Comparison of ENCODE assay signal across 27 cellular contexts in genomic region chr4:42732776-42733175, GRCh38.
"Had no signal": no experiment of that assay in that cellular context is flagged by ENCODE, and none has a peak within 500 bp of the region (broad histone marks: within the 10 kb centered on the region; RNA-seq: fewer than 3 reads in every experiment).

No MANE protein-coding gene starts in this region.

- H3K9me3 Mint-ChIP-seq: effector memory CD8-positive, alpha-beta T cell had no signal

- H3K27ac ChIP-seq: esophagus squamous epithelium, heart right ventricle, left lung, neutrophil, parathyroid adenoma, right lobe of liver, suprapubic skin, thyroid gland, vagina had no signal

- H3K4me3 Mint-ChIP-seq: effector memory CD8-positive, alpha-beta T cell; mesothelial cell of epicardium; naive thymus-derived CD8-positive, alpha-beta T cell; neural crest cell; stimulated activated naive CD8-positive, alpha-beta T cell treated with anti-CD3 and anti-CD28 coated beads, Interleukin-15, Interleukin-2, amounts not matched to agents 100 ng/mL and 50 ng/mL, for 24 hours had no signal

- H3K36me3 ChIP-seq: esophagus squamous epithelium, heart right ventricle, left lung, neutrophil, right lobe of liver, suprapubic skin, thyroid gland, vagina had no signal

- DNase-seq: cortex of kidney; effector memory CD8-positive, alpha-beta T cell; erythroblast; esophagus squamous epithelium; foreskin melanocyte; glutamatergic neuron; heart right ventricle; hippocampal formation; left cardiac atrium; mesenchymal stem cell; naive thymus-derived CD8-positive, alpha-beta T cell; right lobe of liver; small intestine; stimulated activated CD4-positive, alpha-beta T cell treated with anti-CD3 and anti-CD28 coated beads, Interleukin-2, amount 100 ng/mL, for 48 hours; thyroid gland; trophoblast cell had no signal

- H3K27me3 Mint-ChIP-seq: naive thymus-derived CD8-positive, alpha-beta T cell; progenitor cell of endocrine pancreas; stimulated activated naive CD8-positive, alpha-beta T cell treated with anti-CD3 and anti-CD28 coated beads, Interleukin-15, Interleukin-2, amounts not matched to agents 100 ng/mL and 50 ng/mL, for 24 hours had no signal

- H3K27ac Mint-ChIP-seq: effector memory CD8-positive, alpha-beta T cell; mesothelial cell of epicardium; naive thymus-derived CD8-positive, alpha-beta T cell; progenitor cell of endocrine pancreas; stimulated activated naive CD8-positive, alpha-beta T cell treated with anti-CD3 and anti-CD28 coated beads, Interleukin-15, Interleukin-2, amounts not matched to agents 100 ng/mL and 50 ng/mL, for 24 hours had no signal

- H3K4me3 ChIP-seq: esophagus squamous epithelium, heart right ventricle, left lung, right lobe of liver, suprapubic skin, thyroid gland, vagina had no signal

- H3K4me1 Mint-ChIP-seq: mesothelial cell of epicardium; naive thymus-derived CD8-positive, alpha-beta T cell; neural crest cell had no signal

- FAIRE-seq: endometrium, islet of Langerhans, small intestine had no signal

- ATAC-seq: effector memory CD8-positive, alpha-beta T cell; heart right ventricle; left cardiac atrium; left lung; naive thymus-derived CD8-positive, alpha-beta T cell; right lobe of liver had no signal

- H3K9me3 ChIP-seq: esophagus squamous epithelium, right lobe of liver, suprapubic skin, thyroid gland, vagina had no signal

- H3K4me1 ChIP-seq: esophagus squamous epithelium, heart right ventricle, left lung, parathyroid adenoma, right lobe of liver, suprapubic skin, vagina had no signal

- H3K27me3 ChIP-seq: esophagus squamous epithelium, heart right ventricle, left lung, neutrophil, right lobe of liver, suprapubic skin, thyroid gland, vagina had no signal
